17 cellular contexts compared by ENCODE assay signal in genomic region chr19:50815443-50815842, GRCh38. TPM values are rescaled to one million over a fixed set of nuclear protein-coding genes. Genes with fewer than 3 reads are reported as not detected.
A peak's percentile ranks its signal among the peaks of the same experiment; 100 is the strongest.
DNase-seq lines count a peak whose midpoint lies in the region; ATAC-seq, FAIRE-seq and TF ChIP-seq lines count a peak whose summit lies in the region.
"Had no signal": no experiment of that assay in that cellular context is flagged by ENCODE, and none has a peak within 500 bp of the region (broad histone marks: within the 10 kb centered on the region; RNA-seq: fewer than 3 reads in every experiment).

No MANE protein-coding gene starts in this region.

- H3K4me1 ChIP-seq in A549 (peaks cover 7% of the 10 kb centered on the region; the same call in 1 of the 3 replicates), Karpas-422 (ENCODE audit: low read length) (peaks cover 16% of the 10 kb centered on the region), H1 (replicated peaks in 1 of 4; ENCODE audit: control insufficient read depth in 3 of 4, insufficient read depth in 4 of 4, low read length in 3 of 4) (peaks cover 5 to 20% (median 13%) of the 10 kb centered on the region in 4 experiments)

- TF ChIP-seq POLR2A in A549 (IDR thresholded peaks at IDR 0.05; ENCODE audit: low read length) (no peak), H1 (IDR thresholded peaks at IDR 0.05; ENCODE audit: control extremely low read depth in 1 of 2, low read depth in 2 of 2, low read length in 2 of 2) (no peak)

- peaks cover 5% of the 10 kb centered on the region for H3K9me3 Mint-ChIP-seq in MCF 10A (ENCODE audit: unreplicated experiment)
- H3K9me3 Mint-ChIP-seq: IgD-negative memory B cell had no signal

- H2AK5ac ChIP-seq in H1 (ENCODE audit: low read depth, low read length), result no peak overlapping the region

- no peak overlapping the region for H3K4me3 Mint-ChIP-seq in MCF 10A (ENCODE audit: unreplicated experiment)

- peak in 1 of 2 experiments; percentile 11; a peak in 1 of 6 replicates for ATAC-seq in A549

- H3K23me2 ChIP-seq in H1 (ENCODE audit: low read depth, low read length), result peaks cover 19% of the 10 kb centered on the region

- peaks cover 12% of the 10 kb centered on the region for H3K27me3 Mint-ChIP-seq in MCF 10A (ENCODE audit: insufficient read depth, unreplicated experiment)

- no TSS peak for BruUV-seq in MCF 10A (replicated peaks; lab: Mats Ljungman, UMichigan)

- H3K56ac ChIP-seq in H1 (replicated peaks; ENCODE audit: insufficient read length, low read depth, low read length), result no peak overlapping the region

- no peak overlapping the region for H3K27ac Mint-ChIP-seq in MCF 10A (ENCODE audit: low read depth, unreplicated experiment)
- H3K27ac Mint-ChIP-seq: CD4-positive, CD25-positive, alpha-beta regulatory T cell had no signal

- H3K4me1 Mint-ChIP-seq in MCF 10A (ENCODE audit: insufficient read depth, unreplicated experiment), result peaks cover 3% of the 10 kb centered on the region

- no peak overlapping the region for H2BK120ac ChIP-seq in H1 (replicated peaks; ENCODE audit: low read depth, low read length)

- H3K4me3 ChIP-seq in A549 (no peak overlapping the region), Karpas-422 (ENCODE audit: low read length) (no peak overlapping the region), H1 (ENCODE audit: extremely low read depth in 1 of 4, insufficient read depth in 2 of 4, low read depth in 3 of 4, low read length in 4 of 4) (no peak overlapping the region)
- H3K4me3 ChIP-seq: BLaER1 treated with 17β-estradiol and CSF1 and Interleukin-3, amounts not matched to agents 10 nM and 100 nM had no signal

- CTCF ChIA-PET in A549 (lab: Yijun Ruan, JAX), result interaction anchor here (0.6 to 4.1 kb wide), 7 partner anchors 19 to 865 kb away, joined by 3 to 25 read pairs (median 3); no protein-coding TSS in a partner anchor
- CTCF ChIA-PET in H1 (lab: Charles Lee; ENCODE audit: partially characterized antibody), result interaction anchor here (0.7 to 1.6 kb wide), 4 partner anchors 8 to 110 kb away, joined by 3 read pairs; no protein-coding TSS in a partner anchor
- CTCF ChIA-PET in MCF 10A (lab: Yijun Ruan, JAX), result no interaction called here

- no peaks in the 10 kb centered on the region for H3K9me2 ChIP-seq in Karpas-422 (replicated peaks; ENCODE audit: insufficient read depth, low read length)

- WGBS in A549 (ENCODE audit: missing lambda C conversion rate), result 91% methylated on average over 1 of the region's 1 CpG
- WGBS in H1 (ENCODE audit: extremely low coverage in 1 of 2, insufficient coverage in 1 of 2, insufficient read length in 1 of 2, insufficient replicate concordance in 2 of 2, low coverage in 1 of 2, low lambda C conversion rate in 2 of 2, missing lambda C conversion rate in 1 of 2), 2 experiments, result 76% methylated on average over 1 of the region's 1 CpG; no CpG with 5 or more reads in 1 of the 2 experiments

- no peak overlapping the region for H2BK15ac ChIP-seq in H1 (ENCODE audit: low read length)

- no peak for TF ChIP-seq RAD21 in A549 (conservative IDR thresholded peaks at IDR 0.05 in 1 of 2, IDR thresholded peaks at IDR 0.05 in 1 of 2)
- no peak for TF ChIP-seq RAD21 in H1 (IDR thresholded peaks at IDR 0.05 in 1 of 2, conservative IDR thresholded peaks at IDR 0.05 in 1 of 2; ENCODE audit: low read depth in 2 of 2, low read length in 2 of 2)

- H3K27ac ChIP-seq in 22Rv1 (peak overlapping the region; percentile 93), A549 (no peak overlapping the region), Karpas-422 (ENCODE audit: low read length) (no peak overlapping the region), H1 (ENCODE audit: low read depth, low read length) (no peak overlapping the region)
- H3K27ac ChIP-seq: BLaER1 treated with 17β-estradiol and CSF1 and Interleukin-3, amounts not matched to agents 10 nM and 100 nM; HL-60 had no signal

- H3K36me3 ChIP-seq in Karpas-422 (ENCODE audit: insufficient read depth, low read length) (no peaks in the 10 kb centered on the region), H1 (ENCODE audit: control insufficient read depth in 2 of 4, insufficient read depth in 4 of 4, low read length in 3 of 4) (no peaks in the 10 kb centered on the region)
- H3K36me3 ChIP-seq: BLaER1 treated with 17β-estradiol and CSF1 and Interleukin-3, amounts not matched to agents 10 nM and 100 nM had no signal

- H2BK12ac ChIP-seq in H1 (ENCODE audit: low read depth, low read length), result no peak overlapping the region

- no peak overlapping the region for H3K4ac ChIP-seq in H1 (replicated peaks; ENCODE audit: insufficient read length, low read depth, low read length)

- H3K4me2 ChIP-seq in A549 (no peak overlapping the region), Karpas-422 (ENCODE audit: low read depth, low read length, poor library complexity, severe bottlenecking) (no peak overlapping the region), H1 (ENCODE audit: insufficient read depth in 1 of 2, low read depth in 2 of 2, low read length in 2 of 2) (no peak overlapping the region)
- H3K4me2 ChIP-seq: BLaER1 treated with 17β-estradiol and CSF1 and Interleukin-3, amounts not matched to agents 10 nM and 100 nM had no signal

- POLR2A ChIA-PET in A549 (lab: Yijun Ruan, JAX), result interaction anchor here (1.7 kb wide), 1 partner anchor 11 kb away, joined by 7 read pairs; no protein-coding TSS in a partner anchor
- POLR2A ChIA-PET in H1 (lab: Charles Lee; ENCODE audit: partially characterized antibody), result interaction anchor here (14.4 kb wide), 1 partner anchor 17 kb away, joined by 275 read pairs; no protein-coding TSS in a partner anchor
- POLR2A ChIA-PET in MCF 10A (lab: Yijun Ruan, JAX), result no interaction called here

- no peak overlapping the region for H2BK5ac ChIP-seq in H1 (ENCODE audit: low read depth, low read length)

- H3K14ac ChIP-seq in H1 (ENCODE audit: insufficient read length), result no peak overlapping the region

- no peaks in the 10 kb centered on the region for H4K20me1 ChIP-seq in Karpas-422 (ENCODE audit: insufficient read depth, low read depth, low read length)
- peaks cover 0 to 2% of the 10 kb centered on the region in 2 experiments for H4K20me1 ChIP-seq in H1 (replicated peaks in 1 of 2; ENCODE audit: control insufficient read depth in 1 of 2, insufficient read depth in 2 of 2, low read length in 2 of 2)
- H4K20me1 ChIP-seq: BLaER1 treated with 17β-estradiol and CSF1 and Interleukin-3, amounts not matched to agents 10 nM and 100 nM had no signal

- H3K27me3 ChIP-seq in Karpas-422 (ENCODE audit: low read length), result peaks cover 4% of the 10 kb centered on the region; the same call in 1 of the 2 replicates
- H3K27me3 ChIP-seq in H1 (replicated peaks in 1 of 4; ENCODE audit: control insufficient read depth in 3 of 4, extremely low read depth in 1 of 4, insufficient read depth in 3 of 4, low read length in 3 of 4), result peaks cover 9 to 19% (median 18%) of the 10 kb centered on the region in 4 experiments
- H3K27me3 ChIP-seq: BLaER1 treated with 17β-estradiol and CSF1 and Interleukin-3, amounts not matched to agents 10 nM and 100 nM had no signal

- no peak overlapping the region for H4K5ac ChIP-seq in H1 (ENCODE audit: insufficient read length, low read depth, low read length)

- no peak overlapping the region for H3K23ac ChIP-seq in H1 (ENCODE audit: insufficient read length)

- H3K18ac ChIP-seq in H1 (ENCODE audit: extremely low read depth, low read length), result no peak overlapping the region

- no peaks in the 10 kb centered on the region for H3K79me1 ChIP-seq in H1 (ENCODE audit: low read depth, low read length)

- no peak overlapping the region for H4K91ac ChIP-seq in H1 (replicated peaks; ENCODE audit: insufficient read length, low read length)

- no peak overlapping the region for H2BK20ac ChIP-seq in H1 (ENCODE audit: low read length)

- intact Hi-C loops in MCF 10A (cut with micrococcal nuclease), result no loop called here

- TF ChIP-seq CTCF in 22Rv1 (IDR thresholded peaks at IDR 0.05) (no peak), A549 (IDR thresholded peaks at IDR 0.05) (no peak), H1 (IDR thresholded peaks at IDR 0.05; ENCODE audit: control extremely low read depth in 1 of 3, insufficient read depth in 1 of 3, low read depth in 1 of 3, low read length in 3 of 3) (no peak), MCF 10A (IDR thresholded peaks at IDR 0.05; ENCODE audit: unreplicated experiment) (no peak)

- H3K79me2 ChIP-seq in Karpas-422 (ENCODE audit: low read length), result no peaks in the 10 kb centered on the region
- no peaks in the 10 kb centered on the region for H3K79me2 ChIP-seq in H1 (ENCODE audit: control insufficient read depth in 1 of 2, insufficient read depth in 2 of 2, low read length in 2 of 2)

- no peak for TF ChIP-seq EP300 in A549 (IDR thresholded peaks at IDR 0.05)
- TF ChIP-seq EP300 in H1 (IDR thresholded peaks at IDR 0.05; ENCODE audit: borderline replicate concordance in 1 of 2, low read depth in 2 of 2, low read length in 2 of 2), result no peak

- H3K9me3 ChIP-seq in A549, result no peaks in the 10 kb centered on the region; the same call in 2 of the 3 replicates
- H3K9me3 ChIP-seq in Karpas-422 (ENCODE audit: low read length), result peaks cover 3% of the 10 kb centered on the region; the same call in 1 of the 2 replicates
- no peaks in the 10 kb centered on the region for H3K9me3 ChIP-seq in H1 (ENCODE audit: insufficient read depth in 2 of 2, low read depth in 1 of 2, low read length in 1 of 2)

- no peak for FAIRE-seq in A549 (lab: Jason Lieb, UNC)
- no peak for FAIRE-seq in H1 (lab: Jason Lieb, UNC)

- H4K8ac ChIP-seq in H1 (ENCODE audit: extremely low read depth, insufficient read depth, low read length), result no peak overlapping the region

- no peaks in the 10 kb centered on the region for H3K36me3 Mint-ChIP-seq in MCF 10A (ENCODE audit: insufficient read depth, unreplicated experiment)
- H3K36me3 Mint-ChIP-seq: CD4-positive, CD25-positive, alpha-beta regulatory T cell; IgD-negative memory B cell had no signal

- H3K9ac ChIP-seq in Karpas-422 (ENCODE audit: low read length) (no peak overlapping the region), H1 (replicated peaks in 1 of 4; ENCODE audit: extremely low read depth in 1 of 4, low read depth in 3 of 4, low read length in 3 of 4) (no peak overlapping the region)
- H3K9ac ChIP-seq: BLaER1 treated with 17β-estradiol and CSF1 and Interleukin-3, amounts not matched to agents 10 nM and 100 nM had no signal

- DNase-seq in A549 (ENCODE audit: low read depth in 1 of 2, low spot score in 1 of 2) (peak in 1 of 2 experiments; percentile 50), Karpas-422 (peak; percentile 46), H1 (ENCODE audit: low read depth in 1 of 2, low spot score in 2 of 2) (no peak), Kasumi-1 (lab: John Stamatoyannopoulos, UW) (no peak), NCI-H2107 treated with DMSO at 0.1 percent for 48 hours (lab: John Stamatoyannopoulos, UW; ENCODE audit: unreplicated experiment) (no peak), MCF 10A (ENCODE audit: unreplicated experiment) (no peak)
- no peak for DNase-seq in stimulated activated CD4-positive, alpha-beta T cell treated with anti-CD3 and anti-CD28 coated beads, Interleukin-4, amount 100 ng/mL, for 1 hour
- DNase-seq: AML-193; CD4-positive, CD25-positive, alpha-beta regulatory T cell; DMS153; GF-D8; HCEC 1CT had no signal

- no peak overlapping the region for H2AFZ ChIP-seq in Karpas-422 (ENCODE audit: low read length)
- H2AFZ ChIP-seq in H1 (ENCODE audit: low read length), result no peak overlapping the region

RNA-seq across cellular contexts. Expression of gene KLK1, which starts 8.1 kb away (rescaled TPM):
- polyA plus RNA-seq in A549 (2011; rRNA removed) (0.25 and 0.30 TPM in 2 replicates), A549 (2017; fragmentation: RNase III; extraction: RNeasy Plus Mini Kit Qiagen cat#74134 plus additional on column Dnase treatment) (not detected in 3 replicates), H1 (2011; rRNA removed) (4.0 and 5.8 TPM in 2 replicates)
- 0.11 and 0.12 TPM in 2 replicates for polyA plus RNA-seq in A549 (2012; cell fraction: cytosol; rRNA removed)
- polyA plus RNA-seq in A549 (2012; cell fraction: nucleus; rRNA removed), result 0.07 and 0.12 TPM in 2 replicates
- 0.97 TPM in 1 of 2 replicates, not detected in the other for polyA minus RNA-seq in A549 (2011; rRNA and poly(A)+ RNA removed)
- not detected in 2 replicates for total RNA-seq in Karpas-422 (2014; rRNA removed; shearing (Covaris generic); ENCODE audit: low replicate concordance)
- total RNA-seq in H1 (2021; fragmentation: NEBNext Ultra II Directional; extraction: Animal tissue kit (Norgen Biotek cat#: 25700)), result 3.4 and 4.8 TPM in 2 replicates
- polyA plus RNA-seq in H1 (2011; cell fraction: cytosol; rRNA removed), result 4.8 TPM
- polyA plus RNA-seq in H1 (2011; cell fraction: nucleus; rRNA removed), result 7.1 TPM
- polyA plus RNA-seq in H1 (2012, experiment 1 of 2), result 5.2 to 6.7 TPM (median 5.7 TPM) in 4 replicates
- 4.1 TPM for polyA plus RNA-seq in H1 (2012, experiment 2 of 2)
- 6.2 TPM for polyA plus RNA-seq in H1 (2013, experiment 1 of 2)
- polyA plus RNA-seq in H1 (2013, experiment 2 of 2), result 5.8 TPM
- polyA minus RNA-seq in H1 (2011; rRNA and poly(A)+ RNA removed), result 0.63 and 1.4 TPM in 2 replicates
- polyA minus RNA-seq in H1 (2011; cell fraction: cytosol; rRNA and poly(A)+ RNA removed), result 1.3 TPM
- 2.9 TPM for polyA minus RNA-seq in H1 (2011; cell fraction: nucleus; rRNA and poly(A)+ RNA removed)
- 0.84 and 0.88 TPM in 2 replicates for total RNA-seq in MCF 10A (2022)
- total RNA-seq: H4 had no signal

RNA-seq across cellular contexts. Expression of gene KLK15, which starts 17.9 kb away (rescaled TPM):
- polyA plus RNA-seq in A549 (2011; rRNA removed) (not detected in 2 replicates), A549 (2017; fragmentation: RNase III; extraction: RNeasy Plus Mini Kit Qiagen cat#74134 plus additional on column Dnase treatment) (not detected in 3 replicates), H1 (2011; rRNA removed) (not detected in 2 replicates)
- not detected in 2 replicates for polyA plus RNA-seq in A549 (2012; cell fraction: cytosol; rRNA removed)
- not detected in 2 replicates for polyA plus RNA-seq in A549 (2012; cell fraction: nucleus; rRNA removed)
- not detected in 2 replicates for polyA minus RNA-seq in A549 (2011; rRNA and poly(A)+ RNA removed)
- total RNA-seq in Karpas-422 (2014; rRNA removed; shearing (Covaris generic); ENCODE audit: low replicate concordance), result not detected in 2 replicates
- not detected in 2 replicates for total RNA-seq in H1 (2021; fragmentation: NEBNext Ultra II Directional; extraction: Animal tissue kit (Norgen Biotek cat#: 25700))
- polyA plus RNA-seq in H1 (2011; cell fraction: cytosol; rRNA removed), result 0.06 TPM
- 0.20 TPM for polyA plus RNA-seq in H1 (2011; cell fraction: nucleus; rRNA removed)
- polyA plus RNA-seq in H1 (2012, experiment 1 of 2), result not detected in 4 replicates
- not detected for polyA plus RNA-seq in H1 (2012, experiment 2 of 2)
- 0.04 TPM for polyA plus RNA-seq in H1 (2013, experiment 1 of 2)
- not detected for polyA plus RNA-seq in H1 (2013, experiment 2 of 2)
- polyA minus RNA-seq in H1 (2011; rRNA and poly(A)+ RNA removed), result not detected in 2 replicates
- not detected for polyA minus RNA-seq in H1 (2011; cell fraction: cytosol; rRNA and poly(A)+ RNA removed)
- polyA minus RNA-seq in H1 (2011; cell fraction: nucleus; rRNA and poly(A)+ RNA removed), result not detected
- total RNA-seq in MCF 10A (2022), result not detected in 2 replicates
- total RNA-seq: CD4-positive, CD25-positive, alpha-beta regulatory T cell; H4 had no signal
- polyA plus RNA-seq: CD4-positive, CD25-positive, alpha-beta regulatory T cell; IgD-negative memory B cell had no signal

RNA-seq across cellular contexts. Expression of gene ACP4, which starts 25.2 kb away (rescaled TPM):
- polyA plus RNA-seq in A549 (2011; rRNA removed) (not detected in 2 replicates), A549 (2017; fragmentation: RNase III; extraction: RNeasy Plus Mini Kit Qiagen cat#74134 plus additional on column Dnase treatment) (not detected in 3 replicates), H1 (2011; rRNA removed) (not detected in 2 replicates)
- not detected in 2 replicates for polyA plus RNA-seq in A549 (2012; cell fraction: cytosol; rRNA removed)
- not detected in 2 replicates for polyA plus RNA-seq in A549 (2012; cell fraction: nucleus; rRNA removed)
- polyA minus RNA-seq in A549 (2011; rRNA and poly(A)+ RNA removed), result not detected in 2 replicates
- not detected in 2 replicates for total RNA-seq in Karpas-422 (2014; rRNA removed; shearing (Covaris generic); ENCODE audit: low replicate concordance)
- not detected in 2 replicates for total RNA-seq in H1 (2021; fragmentation: NEBNext Ultra II Directional; extraction: Animal tissue kit (Norgen Biotek cat#: 25700))
- polyA plus RNA-seq in H1 (2011; cell fraction: cytosol; rRNA removed), result not detected
- not detected for polyA plus RNA-seq in H1 (2011; cell fraction: nucleus; rRNA removed)
- not detected in 4 replicates for polyA plus RNA-seq in H1 (2012, experiment 1 of 2)
- polyA plus RNA-seq in H1 (2012, experiment 2 of 2), result not detected
- not detected for polyA plus RNA-seq in H1 (2013, experiment 1 of 2)
- not detected for polyA plus RNA-seq in H1 (2013, experiment 2 of 2)
- not detected in 2 replicates for polyA minus RNA-seq in H1 (2011; rRNA and poly(A)+ RNA removed)
- polyA minus RNA-seq in H1 (2011; cell fraction: cytosol; rRNA and poly(A)+ RNA removed), result not detected
- not detected for polyA minus RNA-seq in H1 (2011; cell fraction: nucleus; rRNA and poly(A)+ RNA removed)
- not detected in 2 replicates for total RNA-seq in MCF 10A (2022)
- total RNA-seq: CD4-positive, CD25-positive, alpha-beta regulatory T cell; H4 had no signal
- polyA plus RNA-seq: CD4-positive, CD25-positive, alpha-beta regulatory T cell; IgD-negative memory B cell had no signal

RNA-seq across cellular contexts. Expression of gene KLK3, which starts 39.3 kb away (rescaled TPM):
- polyA plus RNA-seq in A549 (2011; rRNA removed), result not detected in 2 replicates
- polyA plus RNA-seq in A549 (2012; cell fraction: cytosol; rRNA removed), result not detected in 2 replicates
- not detected in 2 replicates for polyA plus RNA-seq in A549 (2012; cell fraction: nucleus; rRNA removed)
- polyA plus RNA-seq in A549 (2017; fragmentation: RNase III; extraction: RNeasy Plus Mini Kit Qiagen cat#74134 plus additional on column Dnase treatment), result not detected in 3 replicates
- polyA minus RNA-seq in A549 (2011; rRNA and poly(A)+ RNA removed), result not detected in 2 replicates
- total RNA-seq in Karpas-422 (2014; rRNA removed; shearing (Covaris generic); ENCODE audit: low replicate concordance), result not detected in 2 replicates
- not detected in 2 replicates for total RNA-seq in H1 (2021; fragmentation: NEBNext Ultra II Directional; extraction: Animal tissue kit (Norgen Biotek cat#: 25700))
- polyA plus RNA-seq in H1 (2011; rRNA removed), result 0.08 and 0.25 TPM in 2 replicates
- 0.13 TPM for polyA plus RNA-seq in H1 (2011; cell fraction: cytosol; rRNA removed)
- polyA plus RNA-seq in H1 (2011; cell fraction: nucleus; rRNA removed), result 0.86 TPM
- 0.15 TPM in 1 of 4 replicates, not detected in the others for polyA plus RNA-seq in H1 (2012, experiment 1 of 2)
- polyA plus RNA-seq in H1 (2012, experiment 2 of 2), result not detected
- polyA plus RNA-seq in H1 (2013, experiment 1 of 2), result 0.04 TPM
- 0.06 TPM for polyA plus RNA-seq in H1 (2013, experiment 2 of 2)
- 0.61 and 0.69 TPM in 2 replicates for polyA minus RNA-seq in H1 (2011; rRNA and poly(A)+ RNA removed)
- polyA minus RNA-seq in H1 (2011; cell fraction: cytosol; rRNA and poly(A)+ RNA removed), result not detected
- not detected for polyA minus RNA-seq in H1 (2011; cell fraction: nucleus; rRNA and poly(A)+ RNA removed)
- not detected in 2 replicates for total RNA-seq in MCF 10A (2022)
- total RNA-seq: CD4-positive, CD25-positive, alpha-beta regulatory T cell; H4 had no signal
- polyA plus RNA-seq: CD4-positive, CD25-positive, alpha-beta regulatory T cell; IgD-negative memory B cell had no signal

RNA-seq across cellular contexts. Expression of gene GPR32, which starts 45.2 kb away (rescaled TPM):
- polyA plus RNA-seq in A549 (2011; rRNA removed) (not detected in 2 replicates), A549 (2017; fragmentation: RNase III; extraction: RNeasy Plus Mini Kit Qiagen cat#74134 plus additional on column Dnase treatment) (not detected in 3 replicates), H1 (2011; rRNA removed) (not detected in 2 replicates)
- not detected in 2 replicates for polyA plus RNA-seq in A549 (2012; cell fraction: cytosol; rRNA removed)
- polyA plus RNA-seq in A549 (2012; cell fraction: nucleus; rRNA removed), result not detected in 2 replicates
- not detected in 2 replicates for polyA minus RNA-seq in A549 (2011; rRNA and poly(A)+ RNA removed)
- not detected in 2 replicates for total RNA-seq in Karpas-422 (2014; rRNA removed; shearing (Covaris generic); ENCODE audit: low replicate concordance)
- total RNA-seq in H1 (2021; fragmentation: NEBNext Ultra II Directional; extraction: Animal tissue kit (Norgen Biotek cat#: 25700)), result not detected in 2 replicates
- polyA plus RNA-seq in H1 (2011; cell fraction: cytosol; rRNA removed), result not detected
- not detected for polyA plus RNA-seq in H1 (2011; cell fraction: nucleus; rRNA removed)
- not detected in 4 replicates for polyA plus RNA-seq in H1 (2012, experiment 1 of 2)
- not detected for polyA plus RNA-seq in H1 (2012, experiment 2 of 2)
- polyA plus RNA-seq in H1 (2013, experiment 1 of 2), result not detected
- polyA plus RNA-seq in H1 (2013, experiment 2 of 2), result not detected
- polyA minus RNA-seq in H1 (2011; rRNA and poly(A)+ RNA removed), result not detected in 2 replicates
- not detected for polyA minus RNA-seq in H1 (2011; cell fraction: cytosol; rRNA and poly(A)+ RNA removed)
- not detected for polyA minus RNA-seq in H1 (2011; cell fraction: nucleus; rRNA and poly(A)+ RNA removed)
- total RNA-seq in MCF 10A (2022), result not detected in 2 replicates
- total RNA-seq: CD4-positive, CD25-positive, alpha-beta regulatory T cell; H4 had no signal
- polyA plus RNA-seq: CD4-positive, CD25-positive, alpha-beta regulatory T cell; IgD-negative memory B cell had no signal
